Comparison of ENCODE assay signal across 1 cellular context in the genomic region with DNA sequence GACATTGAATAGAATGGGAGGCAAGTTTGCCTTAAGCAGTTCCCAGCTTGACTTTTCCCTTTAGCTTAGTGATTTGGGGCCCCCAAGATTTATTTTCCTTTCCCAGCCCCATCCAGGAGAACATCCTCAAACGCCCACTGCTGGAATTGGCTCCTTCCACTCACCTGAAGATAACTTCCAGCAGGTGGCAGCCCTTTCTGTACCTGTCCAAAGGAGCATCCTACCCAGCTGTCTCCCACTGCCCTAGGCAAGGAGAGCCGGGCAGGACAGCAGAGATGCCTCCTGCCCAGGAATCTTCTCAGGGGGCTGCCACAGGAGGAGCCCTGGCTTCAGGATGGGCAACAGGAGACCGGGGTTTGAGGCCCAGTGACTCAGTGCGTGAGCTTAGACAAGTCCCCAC.
TF ChIP-seq lines count a peak whose summit lies in the region.

No MANE protein-coding gene starts in this region.

TF ChIP-seq in GM23338, 12 proteins besides CTCF, POLR2A, EP300 and RAD21 (continued from another document):
- TF ChIP-seq, protein P1, sequence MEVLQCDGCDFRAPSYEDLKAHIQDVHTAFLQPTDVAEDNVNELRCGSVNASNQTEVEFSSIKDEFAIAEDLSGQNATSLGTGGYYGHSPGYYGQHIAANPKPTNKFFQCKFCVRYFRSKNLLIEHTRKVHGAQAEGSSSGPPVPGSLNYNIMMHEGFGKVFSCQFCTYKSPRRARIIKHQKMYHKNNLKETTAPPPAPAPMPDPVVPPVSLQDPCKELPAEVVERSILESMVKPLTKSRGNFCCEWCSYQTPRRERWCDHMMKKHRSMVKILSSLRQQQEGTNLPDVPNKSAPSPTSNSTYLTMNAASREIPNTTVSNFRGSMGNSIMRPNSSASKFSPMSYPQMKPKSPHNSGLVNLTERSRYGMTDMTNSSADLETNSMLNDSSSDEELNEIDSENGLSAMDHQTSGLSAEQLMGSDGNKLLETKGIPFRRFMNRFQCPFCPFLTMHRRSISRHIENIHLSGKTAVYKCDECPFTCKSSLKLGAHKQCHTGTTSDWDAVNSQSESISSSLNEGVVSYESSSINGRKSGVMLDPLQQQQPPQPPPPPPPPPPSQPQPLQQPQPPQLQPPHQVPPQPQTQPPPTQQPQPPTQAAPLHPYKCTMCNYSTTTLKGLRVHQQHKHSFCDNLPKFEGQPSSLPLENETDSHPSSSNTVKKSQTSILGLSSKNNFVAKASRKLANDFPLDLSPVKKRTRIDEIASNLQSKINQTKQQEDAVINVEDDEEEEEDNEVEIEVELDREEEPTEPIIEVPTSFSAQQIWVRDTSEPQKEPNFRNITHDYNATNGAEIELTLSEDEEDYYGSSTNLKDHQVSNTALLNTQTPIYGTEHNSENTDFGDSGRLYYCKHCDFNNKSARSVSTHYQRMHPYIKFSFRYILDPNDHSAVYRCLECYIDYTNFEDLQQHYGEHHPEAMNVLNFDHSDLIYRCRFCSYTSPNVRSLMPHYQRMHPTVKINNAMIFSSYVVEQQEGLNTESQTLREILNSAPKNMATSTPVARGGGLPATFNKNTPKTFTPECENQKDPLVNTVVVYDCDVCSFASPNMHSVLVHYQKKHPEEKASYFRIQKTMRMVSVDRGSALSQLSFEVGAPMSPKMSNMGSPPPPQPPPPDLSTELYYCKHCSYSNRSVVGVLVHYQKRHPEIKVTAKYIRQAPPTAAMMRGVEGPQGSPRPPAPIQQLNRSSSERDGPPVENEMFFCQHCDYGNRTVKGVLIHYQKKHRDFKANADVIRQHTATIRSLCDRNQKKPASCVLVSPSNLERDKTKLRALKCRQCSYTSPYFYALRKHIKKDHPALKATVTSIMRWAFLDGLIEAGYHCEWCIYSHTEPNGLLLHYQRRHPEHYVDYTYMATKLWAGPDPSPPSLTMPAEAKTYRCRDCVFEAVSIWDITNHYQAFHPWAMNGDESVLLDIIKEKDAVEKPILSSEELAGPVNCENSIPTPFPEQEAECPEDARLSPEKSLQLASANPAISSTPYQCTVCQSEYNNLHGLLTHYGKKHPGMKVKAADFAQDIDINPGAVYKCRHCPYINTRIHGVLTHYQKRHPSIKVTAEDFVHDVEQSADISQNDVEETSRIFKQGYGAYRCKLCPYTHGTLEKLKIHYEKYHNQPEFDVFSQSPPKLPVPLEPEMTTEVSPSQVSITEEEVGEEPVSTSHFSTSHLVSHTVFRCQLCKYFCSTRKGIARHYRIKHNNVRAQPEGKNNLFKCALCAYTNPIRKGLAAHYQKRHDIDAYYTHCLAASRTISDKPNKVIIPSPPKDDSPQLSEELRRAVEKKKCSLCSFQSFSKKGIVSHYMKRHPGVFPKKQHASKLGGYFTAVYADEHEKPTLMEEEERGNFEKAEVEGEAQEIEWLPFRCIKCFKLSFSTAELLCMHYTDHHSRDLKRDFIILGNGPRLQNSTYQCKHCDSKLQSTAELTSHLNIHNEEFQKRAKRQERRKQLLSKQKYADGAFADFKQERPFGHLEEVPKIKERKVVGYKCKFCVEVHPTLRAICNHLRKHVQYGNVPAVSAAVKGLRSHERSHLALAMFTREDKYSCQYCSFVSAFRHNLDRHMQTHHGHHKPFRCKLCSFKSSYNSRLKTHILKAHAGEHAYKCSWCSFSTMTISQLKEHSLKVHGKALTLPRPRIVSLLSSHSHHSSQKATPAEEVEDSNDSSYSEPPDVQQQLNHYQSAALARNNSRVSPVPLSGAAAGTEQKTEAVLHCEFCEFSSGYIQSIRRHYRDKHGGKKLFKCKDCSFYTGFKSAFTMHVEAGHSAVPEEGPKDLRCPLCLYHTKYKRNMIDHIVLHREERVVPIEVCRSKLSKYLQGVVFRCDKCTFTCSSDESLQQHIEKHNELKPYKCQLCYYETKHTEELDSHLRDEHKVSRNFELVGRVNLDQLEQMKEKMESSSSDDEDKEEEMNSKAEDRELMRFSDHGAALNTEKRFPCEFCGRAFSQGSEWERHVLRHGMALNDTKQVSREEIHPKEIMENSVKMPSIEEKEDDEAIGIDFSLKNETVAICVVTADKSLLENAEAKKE (CRISPR knock-in tag; IDR thresholded peaks at IDR 0.05) = no peak
- TF ChIP-seq POLR2AphosphoS5 (IDR thresholded peaks at IDR 0.05; ENCODE audit: low read depth) = no peak
